Comparison of ENCODE assay signal across 1 cellular context in the genomic region with DNA sequence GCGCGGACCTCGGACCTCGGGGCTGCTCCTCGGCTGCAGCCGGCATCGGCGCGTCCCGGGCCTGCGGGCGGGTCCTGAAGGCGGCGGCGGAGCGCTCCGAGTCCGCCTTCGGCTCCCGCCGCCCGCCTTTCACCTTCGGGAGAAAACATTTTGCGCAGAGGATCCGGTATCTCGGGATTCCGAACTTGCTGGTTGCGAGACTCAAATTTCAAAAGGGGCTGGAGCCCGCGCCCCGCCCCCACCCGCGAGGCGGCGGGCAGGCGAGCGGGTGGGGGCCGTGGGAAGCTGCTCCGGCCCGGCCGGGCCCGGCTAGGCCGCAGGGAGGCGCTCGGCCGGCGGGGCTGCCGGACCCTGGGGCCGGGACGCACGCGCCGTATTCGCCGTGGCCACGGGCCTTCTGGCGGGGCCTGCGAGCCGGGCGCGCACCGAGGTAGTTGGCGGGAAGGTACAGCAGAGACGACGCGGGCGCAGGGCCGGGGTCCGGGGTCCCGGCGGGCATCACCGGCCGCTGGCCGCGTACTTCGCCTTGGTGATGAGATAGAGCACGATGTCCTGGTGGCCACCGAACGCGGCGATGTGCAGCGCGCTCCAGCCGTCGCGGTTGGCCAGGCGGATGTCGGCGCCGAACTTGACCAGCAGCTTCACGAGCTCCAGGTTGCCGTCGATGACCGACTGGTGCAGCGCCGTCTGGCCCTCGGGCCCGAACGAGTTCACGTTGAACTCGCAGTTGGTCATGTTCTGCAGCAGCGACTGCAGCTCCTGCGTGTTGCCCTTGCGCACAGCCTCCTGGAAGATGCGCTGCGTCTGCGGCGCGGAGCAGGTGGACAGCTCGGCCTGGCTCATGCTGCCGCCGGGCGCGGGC.
TF ChIP-seq lines count a peak whose summit lies in the region.

No MANE protein-coding gene starts in this region.

TF ChIP-seq in HepG2, 621 proteins besides CTCF, POLR2A, EP300 and RAD21 (continues in another document):
- TF ChIP-seq RFX5 (IDR thresholded peaks at IDR 0.05; ENCODE audit: low read depth, low read length) = no peak
- TF ChIP-seq, protein P1, sequence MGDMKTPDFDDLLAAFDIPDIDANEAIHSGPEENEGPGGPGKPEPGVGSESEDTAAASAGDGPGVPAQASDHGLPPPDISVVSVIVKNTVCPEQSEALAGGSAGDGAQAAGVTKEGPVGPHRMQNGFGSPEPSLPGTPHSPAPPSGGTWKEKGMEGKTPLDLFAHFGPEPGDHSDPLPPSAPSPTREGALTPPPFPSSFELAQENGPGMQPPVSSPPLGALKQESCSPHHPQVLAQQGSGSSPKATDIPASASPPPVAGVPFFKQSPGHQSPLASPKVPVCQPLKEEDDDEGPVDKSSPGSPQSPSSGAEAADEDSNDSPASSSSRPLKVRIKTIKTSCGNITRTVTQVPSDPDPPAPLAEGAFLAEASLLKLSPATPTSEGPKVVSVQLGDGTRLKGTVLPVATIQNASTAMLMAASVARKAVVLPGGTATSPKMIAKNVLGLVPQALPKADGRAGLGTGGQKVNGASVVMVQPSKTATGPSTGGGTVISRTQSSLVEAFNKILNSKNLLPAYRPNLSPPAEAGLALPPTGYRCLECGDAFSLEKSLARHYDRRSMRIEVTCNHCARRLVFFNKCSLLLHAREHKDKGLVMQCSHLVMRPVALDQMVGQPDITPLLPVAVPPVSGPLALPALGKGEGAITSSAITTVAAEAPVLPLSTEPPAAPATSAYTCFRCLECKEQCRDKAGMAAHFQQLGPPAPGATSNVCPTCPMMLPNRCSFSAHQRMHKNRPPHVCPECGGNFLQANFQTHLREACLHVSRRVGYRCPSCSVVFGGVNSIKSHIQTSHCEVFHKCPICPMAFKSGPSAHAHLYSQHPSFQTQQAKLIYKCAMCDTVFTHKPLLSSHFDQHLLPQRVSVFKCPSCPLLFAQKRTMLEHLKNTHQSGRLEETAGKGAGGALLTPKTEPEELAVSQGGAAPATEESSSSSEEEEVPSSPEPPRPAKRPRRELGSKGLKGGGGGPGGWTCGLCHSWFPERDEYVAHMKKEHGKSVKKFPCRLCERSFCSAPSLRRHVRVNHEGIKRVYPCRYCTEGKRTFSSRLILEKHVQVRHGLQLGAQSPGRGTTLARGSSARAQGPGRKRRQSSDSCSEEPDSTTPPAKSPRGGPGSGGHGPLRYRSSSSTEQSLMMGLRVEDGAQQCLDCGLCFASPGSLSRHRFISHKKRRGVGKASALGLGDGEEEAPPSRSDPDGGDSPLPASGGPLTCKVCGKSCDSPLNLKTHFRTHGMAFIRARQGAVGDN (CRISPR knock-in tag; IDR thresholded peaks at IDR 0.05) = peak; percentile 84
- 0 out of 2 replicates have a peak, but pooled peaks have one; percentile 17 for TF ChIP-seq BCL6 (CRISPR knock-in tag; IDR thresholded peaks at IDR 0.05)
- no peak for TF ChIP-seq MAZ (IDR thresholded peaks at IDR 0.05; ENCODE audit: borderline replicate concordance, low read depth, low read length)
- 0 out of 2 replicates have a peak, but pooled peaks have one; percentile 47 for TF ChIP-seq MAZ (CRISPR knock-in tag; IDR thresholded peaks at IDR 0.05; ENCODE audit: low read depth)
- TF ChIP-seq ZFX (CRISPR knock-in tag; IDR thresholded peaks at IDR 0.05; ENCODE audit: low read depth) = peak; percentile 63; the same call in 1 of the 2 replicates
- peak; percentile 13 for TF ChIP-seq SKI (IDR thresholded peaks at IDR 0.05; ENCODE audit: partially characterized antibody)
- no peak for TF ChIP-seq CBX5 (CRISPR knock-in tag; IDR thresholded peaks at IDR 0.05; ENCODE audit: borderline replicate concordance)
- 0 out of 2 replicates have a peak, but pooled peaks have one; percentile 31 for TF ChIP-seq ZNF274 (CRISPR knock-in tag; IDR thresholded peaks at IDR 0.05)
- TF ChIP-seq ZNF607 (CRISPR knock-in tag; IDR thresholded peaks at IDR 0.05; ENCODE audit: borderline replicate concordance) = 0 out of 2 replicates have a peak, but pooled peaks have one; percentile 37
- TF ChIP-seq TCF12 (IDR thresholded peaks at IDR 0.05) = no peak
- TF ChIP-seq TCF12 (CRISPR knock-in tag; IDR thresholded peaks at IDR 0.05) = 0 out of 2 replicates have a peak, but pooled peaks have one; percentile 33
- TF ChIP-seq, protein P2, sequence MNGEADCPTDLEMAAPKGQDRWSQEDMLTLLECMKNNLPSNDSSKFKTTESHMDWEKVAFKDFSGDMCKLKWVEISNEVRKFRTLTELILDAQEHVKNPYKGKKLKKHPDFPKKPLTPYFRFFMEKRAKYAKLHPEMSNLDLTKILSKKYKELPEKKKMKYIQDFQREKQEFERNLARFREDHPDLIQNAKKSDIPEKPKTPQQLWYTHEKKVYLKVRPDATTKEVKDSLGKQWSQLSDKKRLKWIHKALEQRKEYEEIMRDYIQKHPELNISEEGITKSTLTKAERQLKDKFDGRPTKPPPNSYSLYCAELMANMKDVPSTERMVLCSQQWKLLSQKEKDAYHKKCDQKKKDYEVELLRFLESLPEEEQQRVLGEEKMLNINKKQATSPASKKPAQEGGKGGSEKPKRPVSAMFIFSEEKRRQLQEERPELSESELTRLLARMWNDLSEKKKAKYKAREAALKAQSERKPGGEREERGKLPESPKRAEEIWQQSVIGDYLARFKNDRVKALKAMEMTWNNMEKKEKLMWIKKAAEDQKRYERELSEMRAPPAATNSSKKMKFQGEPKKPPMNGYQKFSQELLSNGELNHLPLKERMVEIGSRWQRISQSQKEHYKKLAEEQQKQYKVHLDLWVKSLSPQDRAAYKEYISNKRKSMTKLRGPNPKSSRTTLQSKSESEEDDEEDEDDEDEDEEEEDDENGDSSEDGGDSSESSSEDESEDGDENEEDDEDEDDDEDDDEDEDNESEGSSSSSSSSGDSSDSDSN (CRISPR knock-in tag; IDR thresholded peaks at IDR 0.05) = peak; percentile 46
- 0 out of 2 replicates have a peak, but pooled peaks have one; percentile 14 for TF ChIP-seq ZNF792 (CRISPR knock-in tag; IDR thresholded peaks at IDR 0.05)
- no peak for TF ChIP-seq MATR3 (CRISPR knock-in tag; IDR thresholded peaks at IDR 0.05)
- peak; percentile 29 for TF ChIP-seq AGO1 (IDR thresholded peaks at IDR 0.05; ENCODE audit: low read depth, low read length, poor library complexity, severe bottlenecking)
- TF ChIP-seq, protein P3, sequence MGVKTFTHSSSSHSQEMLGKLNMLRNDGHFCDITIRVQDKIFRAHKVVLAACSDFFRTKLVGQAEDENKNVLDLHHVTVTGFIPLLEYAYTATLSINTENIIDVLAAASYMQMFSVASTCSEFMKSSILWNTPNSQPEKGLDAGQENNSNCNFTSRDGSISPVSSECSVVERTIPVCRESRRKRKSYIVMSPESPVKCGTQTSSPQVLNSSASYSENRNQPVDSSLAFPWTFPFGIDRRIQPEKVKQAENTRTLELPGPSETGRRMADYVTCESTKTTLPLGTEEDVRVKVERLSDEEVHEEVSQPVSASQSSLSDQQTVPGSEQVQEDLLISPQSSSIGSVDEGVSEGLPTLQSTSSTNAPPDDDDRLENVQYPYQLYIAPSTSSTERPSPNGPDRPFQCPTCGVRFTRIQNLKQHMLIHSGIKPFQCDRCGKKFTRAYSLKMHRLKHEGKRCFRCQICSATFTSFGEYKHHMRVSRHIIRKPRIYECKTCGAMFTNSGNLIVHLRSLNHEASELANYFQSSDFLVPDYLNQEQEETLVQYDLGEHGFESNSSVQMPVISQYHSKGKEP (CRISPR knock-in tag; IDR thresholded peaks at IDR 0.05) = no peak
- TF ChIP-seq CENPX (CRISPR knock-in tag; IDR thresholded peaks at IDR 0.05) = no peak
- TF ChIP-seq, protein P4, sequence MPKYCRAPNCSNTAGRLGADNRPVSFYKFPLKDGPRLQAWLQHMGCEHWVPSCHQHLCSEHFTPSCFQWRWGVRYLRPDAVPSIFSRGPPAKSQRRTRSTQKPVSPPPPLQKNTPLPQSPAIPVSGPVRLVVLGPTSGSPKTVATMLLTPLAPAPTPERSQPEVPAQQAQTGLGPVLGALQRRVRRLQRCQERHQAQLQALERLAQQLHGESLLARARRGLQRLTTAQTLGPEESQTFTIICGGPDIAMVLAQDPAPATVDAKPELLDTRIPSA (CRISPR knock-in tag; IDR thresholded peaks at IDR 0.05; ENCODE audit: borderline replicate concordance) = no peak
- TF ChIP-seq ZNF547 (CRISPR knock-in tag; IDR thresholded peaks at IDR 0.05) = peak; percentile 41; the same call in 1 of the 2 replicates
- TF ChIP-seq KDM5B (CRISPR knock-in tag; IDR thresholded peaks at IDR 0.05; ENCODE audit: borderline replicate concordance) = peak; percentile 7; the same call in 1 of the 2 replicates
- TF ChIP-seq HOXA9 (CRISPR knock-in tag; IDR thresholded peaks at IDR 0.05; ENCODE audit: borderline replicate concordance) = 0 out of 2 replicates have a peak, but pooled peaks have one; percentile 12
- no peak for TF ChIP-seq IRX3 (CRISPR knock-in tag; IDR thresholded peaks at IDR 0.05; ENCODE audit: borderline replicate concordance, low read depth)
- TF ChIP-seq, protein P5, sequence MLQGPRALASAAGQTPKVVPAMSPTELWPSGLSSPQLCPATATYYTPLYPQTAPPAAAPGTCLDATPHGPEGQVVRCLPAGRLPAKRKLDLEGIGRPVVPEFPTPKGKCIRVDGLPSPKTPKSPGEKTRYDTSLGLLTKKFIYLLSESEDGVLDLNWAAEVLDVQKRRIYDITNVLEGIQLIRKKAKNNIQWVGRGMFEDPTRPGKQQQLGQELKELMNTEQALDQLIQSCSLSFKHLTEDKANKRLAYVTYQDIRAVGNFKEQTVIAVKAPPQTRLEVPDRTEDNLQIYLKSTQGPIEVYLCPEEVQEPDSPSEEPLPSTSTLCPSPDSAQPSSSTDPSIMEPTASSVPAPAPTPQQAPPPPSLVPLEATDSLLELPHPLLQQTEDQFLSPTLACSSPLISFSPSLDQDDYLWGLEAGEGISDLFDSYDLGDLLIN (CRISPR knock-in tag; IDR thresholded peaks at IDR 0.05; ENCODE audit: borderline replicate concordance) = no peak; the same call in 1 of the 2 replicates
- TF ChIP-seq, protein P6, sequence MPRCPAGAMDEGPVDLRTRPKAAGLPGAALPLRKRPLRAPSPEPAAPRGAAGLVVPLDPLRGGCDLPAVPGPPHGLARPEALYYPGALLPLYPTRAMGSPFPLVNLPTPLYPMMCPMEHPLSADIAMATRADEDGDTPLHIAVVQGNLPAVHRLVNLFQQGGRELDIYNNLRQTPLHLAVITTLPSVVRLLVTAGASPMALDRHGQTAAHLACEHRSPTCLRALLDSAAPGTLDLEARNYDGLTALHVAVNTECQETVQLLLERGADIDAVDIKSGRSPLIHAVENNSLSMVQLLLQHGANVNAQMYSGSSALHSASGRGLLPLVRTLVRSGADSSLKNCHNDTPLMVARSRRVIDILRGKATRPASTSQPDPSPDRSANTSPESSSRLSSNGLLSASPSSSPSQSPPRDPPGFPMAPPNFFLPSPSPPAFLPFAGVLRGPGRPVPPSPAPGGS (CRISPR knock-in tag; IDR thresholded peaks at IDR 0.05) = 0 out of 2 replicates have a peak, but pooled peaks have one; percentile 26
- TF ChIP-seq, protein P7, sequence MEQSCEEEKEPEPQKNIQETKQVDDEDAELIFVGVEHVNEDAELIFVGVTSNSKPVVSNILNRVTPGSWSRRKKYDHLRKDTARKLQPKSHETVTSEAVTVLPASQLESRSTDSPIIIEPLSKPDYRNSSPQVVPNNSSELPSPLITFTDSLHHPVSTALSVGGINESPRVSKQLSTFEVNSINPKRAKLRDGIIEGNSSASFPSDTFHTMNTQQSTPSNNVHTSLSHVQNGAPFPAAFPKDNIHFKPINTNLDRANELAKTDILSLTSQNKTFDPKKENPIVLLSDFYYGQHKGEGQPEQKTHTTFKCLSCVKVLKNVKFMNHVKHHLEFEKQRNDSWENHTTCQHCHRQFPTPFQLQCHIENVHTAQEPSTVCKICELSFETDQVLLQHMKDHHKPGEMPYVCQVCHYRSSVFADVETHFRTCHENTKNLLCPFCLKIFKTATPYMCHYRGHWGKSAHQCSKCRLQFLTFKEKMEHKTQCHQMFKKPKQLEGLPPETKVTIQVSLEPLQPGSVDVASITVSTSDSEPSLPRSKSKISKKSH (CRISPR knock-in tag; IDR thresholded peaks at IDR 0.05; ENCODE audit: borderline replicate concordance) = 0 out of 2 replicates have a peak, but pooled peaks have one; percentile 29
- TF ChIP-seq DPF2 (CRISPR knock-in tag; IDR thresholded peaks at IDR 0.05; ENCODE audit: borderline replicate concordance, low read depth) = no peak
- TF ChIP-seq, protein P8, sequence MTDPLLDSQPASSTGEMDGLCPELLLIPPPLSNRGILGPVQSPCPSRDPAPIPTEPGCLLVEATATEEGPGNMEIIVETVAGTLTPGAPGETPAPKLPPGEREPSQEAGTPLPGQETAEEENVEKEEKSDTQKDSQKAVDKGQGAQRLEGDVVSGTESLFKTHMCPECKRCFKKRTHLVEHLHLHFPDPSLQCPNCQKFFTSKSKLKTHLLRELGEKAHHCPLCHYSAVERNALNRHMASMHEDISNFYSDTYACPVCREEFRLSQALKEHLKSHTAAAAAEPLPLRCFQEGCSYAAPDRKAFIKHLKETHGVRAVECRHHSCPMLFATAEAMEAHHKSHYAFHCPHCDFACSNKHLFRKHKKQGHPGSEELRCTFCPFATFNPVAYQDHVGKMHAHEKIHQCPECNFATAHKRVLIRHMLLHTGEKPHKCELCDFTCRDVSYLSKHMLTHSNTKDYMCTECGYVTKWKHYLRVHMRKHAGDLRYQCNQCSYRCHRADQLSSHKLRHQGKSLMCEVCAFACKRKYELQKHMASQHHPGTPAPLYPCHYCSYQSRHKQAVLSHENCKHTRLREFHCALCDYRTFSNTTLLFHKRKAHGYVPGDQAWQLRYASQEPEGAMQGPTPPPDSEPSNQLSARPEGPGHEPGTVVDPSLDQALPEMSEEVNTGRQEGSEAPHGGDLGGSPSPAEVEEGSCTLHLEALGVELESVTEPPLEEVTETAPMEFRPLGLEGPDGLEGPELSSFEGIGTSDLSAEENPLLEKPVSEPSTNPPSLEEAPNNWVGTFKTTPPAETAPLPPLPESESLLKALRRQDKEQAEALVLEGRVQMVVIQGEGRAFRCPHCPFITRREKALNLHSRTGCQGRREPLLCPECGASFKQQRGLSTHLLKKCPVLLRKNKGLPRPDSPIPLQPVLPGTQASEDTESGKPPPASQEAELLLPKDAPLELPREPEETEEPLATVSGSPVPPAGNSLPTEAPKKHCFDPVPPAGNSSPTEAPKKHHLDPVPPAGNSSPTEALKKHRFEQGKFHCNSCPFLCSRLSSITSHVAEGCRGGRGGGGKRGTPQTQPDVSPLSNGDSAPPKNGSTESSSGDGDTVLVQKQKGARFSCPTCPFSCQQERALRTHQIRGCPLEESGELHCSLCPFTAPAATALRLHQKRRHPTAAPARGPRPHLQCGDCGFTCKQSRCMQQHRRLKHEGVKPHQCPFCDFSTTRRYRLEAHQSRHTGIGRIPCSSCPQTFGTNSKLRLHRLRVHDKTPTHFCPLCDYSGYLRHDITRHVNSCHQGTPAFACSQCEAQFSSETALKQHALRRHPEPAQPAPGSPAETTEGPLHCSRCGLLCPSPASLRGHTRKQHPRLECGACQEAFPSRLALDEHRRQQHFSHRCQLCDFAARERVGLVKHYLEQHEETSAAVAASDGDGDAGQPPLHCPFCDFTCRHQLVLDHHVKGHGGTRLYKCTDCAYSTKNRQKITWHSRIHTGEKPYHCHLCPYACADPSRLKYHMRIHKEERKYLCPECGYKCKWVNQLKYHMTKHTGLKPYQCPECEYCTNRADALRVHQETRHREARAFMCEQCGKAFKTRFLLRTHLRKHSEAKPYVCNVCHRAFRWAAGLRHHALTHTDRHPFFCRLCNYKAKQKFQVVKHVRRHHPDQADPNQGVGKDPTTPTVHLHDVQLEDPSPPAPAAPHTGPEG (CRISPR knock-in tag; IDR thresholded peaks at IDR 0.05) = peak; percentile 67
- 0 out of 2 replicates have a peak, but pooled peaks have one; percentile 22 for TF ChIP-seq ZBTB3 (CRISPR knock-in tag; IDR thresholded peaks at IDR 0.05; ENCODE audit: borderline replicate concordance, low read depth)
